ENCODE assay signal across 33 cellular contexts in genomic region chr11:44469412-44469811, GRCh38.
"Had no signal": no experiment of that assay in that cellular context is flagged by ENCODE, and none has a peak within 500 bp of the region (broad histone marks: within the 10 kb centered on the region; RNA-seq: fewer than 3 reads in every experiment).

No MANE protein-coding gene starts in this region.

- H3K4me2 ChIP-seq: PC-9 had no signal

- H3K9me3 ChIP-seq: ascending aorta had no signal

- H3K4me3 ChIP-seq: ascending aorta, breast epithelium, PC-9 had no signal

- H2AFZ ChIP-seq: PC-9 had no signal

- DNase-seq: activated CD4-positive, alpha-beta T cell treated with anti-CD3 and anti-CD28 coated beads for 1 hour; activated CD4-positive, alpha-beta T cell treated with anti-CD3 and anti-CD28 coated beads, Interleukin-2, amount 10 ng/mL, durations not matched to agents 24 days and 14 days; activated CD4-positive, alpha-beta T cell treated with anti-CD3 and anti-CD28 coated beads, Interleukin-2, amount 50 U/mL, for 4 hours; activated CD4-positive, CD25-positive, alpha-beta regulatory T cell; activated CD8-positive, alpha-beta T cell treated with anti-CD3 and anti-CD28 coated beads for 36 hours; activated effector memory CD4-positive, alpha-beta T cell treated with anti-CD3 and anti-CD28 coated beads, Interleukin-2, amount 50 U/mL, for 16 hours; activated naive CD4-positive, alpha-beta T cell; activated naive CD8-positive, alpha-beta T cell treated with anti-CD3 and anti-CD28 coated beads, Interleukin-2, amount 10 ng/mL, durations not matched to agents 7 days and 5 days; activated T-cell treated with anti-CD3 and anti-CD28 coated beads, Interleukin-2, amount 50 U/mL, for 1 hour; activated T-cell treated with anti-CD3 and anti-CD28 coated beads, Interleukin-2, amount 50 U/mL, for 72 hours; amygdala; NCI-H1092 treated with DMSO at 0.1 percent for 48 hours; NCI-H1694; NCI-H1930; NCI-H2081 treated with DMSO at 0.1 percent for 48 hours; NCI-H226; NCI-H446 treated with DMSO at 0.1 percent for 48 hours; NCI-H524; NCI-H69; NK-92 treated with Interleukin-12 subunit alpha and Interleukin-12 subunit beta, amount 100 ng/mL, for 24 hours; PC-9; SIG-M5; T-cell; T-helper 17 cell; T-helper 9 cell; WERI-Rb-1 had no signal

- H3K4me1 ChIP-seq: ascending aorta, breast epithelium had no signal

- FAIRE-seq: RCC 7860 had no signal

- H3K27me3 ChIP-seq: ascending aorta, breast epithelium had no signal

- H3K27ac ChIP-seq: ascending aorta, breast epithelium, PC-9, RWPE1, WERI-Rb-1 had no signal

- H3K36me3 ChIP-seq: ascending aorta, breast epithelium, WERI-Rb-1 had no signal

- ATAC-seq: activated CD8-positive, alpha-beta T cell treated with anti-CD3 and anti-CD28 coated beads for 36 hours; activated T-cell treated with anti-CD3 and anti-CD28 coated beads, Interleukin-2, amount 50 U/mL, for 72 hours; activated T-helper 17 cell treated with anti-CD3 and anti-CD28 coated beads, Interleukin-2, amount 50 U/mL, for 72 hours; Right ventricle myocardium inferior; SK-N-SH treated with all-trans-retinoic acid at 6 μM for 48 hours; T-cell; T-helper 17 cell had no signal
